Comparison of ENCODE assay signal across 20 cellular contexts in the genomic region with DNA sequence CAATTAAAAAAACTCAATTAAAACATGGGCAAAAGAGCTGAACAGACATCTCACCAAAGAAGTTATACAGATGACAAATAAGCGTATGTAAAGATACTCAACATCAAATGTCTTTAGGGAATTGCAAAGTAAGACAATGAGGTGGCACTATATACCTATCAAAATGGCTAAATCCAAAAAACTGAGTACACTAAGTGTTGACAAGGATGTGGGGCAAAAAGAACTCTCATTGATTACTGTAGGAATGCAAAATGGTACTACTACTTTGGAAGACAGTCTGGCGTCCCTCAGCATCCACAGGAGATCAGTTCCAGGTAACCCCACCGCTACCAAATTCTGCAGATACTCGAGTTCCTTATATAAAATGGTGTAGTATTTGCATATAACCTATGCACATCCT.
DNase-seq lines count a peak whose midpoint lies in the region; ATAC-seq, FAIRE-seq and TF ChIP-seq lines count a peak whose summit lies in the region.
"Had no signal": no experiment of that assay in that cellular context is flagged by ENCODE, and none has a peak within 500 bp of the region (broad histone marks: within the 10 kb centered on the region; RNA-seq: fewer than 3 reads in every experiment).

No MANE protein-coding gene starts in this region.

- 27% methylated on average over 4 of the region's 4 CpGs for WGBS in A549 (ENCODE audit: missing lambda C conversion rate)
- 16% methylated on average over 4 of the region's 4 CpGs for WGBS in HepG2 (ENCODE audit: low lambda C conversion rate)

- no peak for TF ChIP-seq RAD21 in A549 (conservative IDR thresholded peaks at IDR 0.05 in 1 of 2, IDR thresholded peaks at IDR 0.05 in 1 of 2)
- no peak for TF ChIP-seq RAD21 in HepG2 (CRISPR knock-in tag; IDR thresholded peaks at IDR 0.05)

- peaks cover 9% of the 10 kb centered on the region; the same call in 1 of the 3 replicates for H3K9me3 ChIP-seq in A549
- H3K9me3 ChIP-seq in HepG2 (ENCODE audit: low read length): 0 out of 2 replicates have a peak, but pooled peaks cover 6% of the 10 kb centered on the region

- no TSS peak for BruUV-seq in HepG2 (replicated peaks; lab: Mats Ljungman, UMichigan)

- POLR2A ChIA-PET in A549 (lab: Yijun Ruan, JAX): no interaction called here
- POLR2A ChIA-PET in HepG2 (lab: Yijun Ruan, JAX): no interaction called here

- TF ChIP-seq EP300 in A549 (IDR thresholded peaks at IDR 0.05) (no peak), HepG2 (IDR thresholded peaks at IDR 0.05; ENCODE audit: low read depth in 2 of 2, low read length in 2 of 2) (no peak), HepG2 (CRISPR knock-in tag; IDR thresholded peaks at IDR 0.05; ENCODE audit: borderline replicate concordance) (no peak)

- no peak overlapping the region for H3K27ac ChIP-seq in A549
- no peak overlapping the region for H3K27ac ChIP-seq in HepG2 (ENCODE audit: extremely low read length, insufficient read depth, low read length)
- H3K27ac ChIP-seq: BLaER1 treated with 17β-estradiol and CSF1 and Interleukin-3, amounts not matched to agents 10 nM and 100 nM; C4-2B had no signal

- TF ChIP-seq CTCF in A549 (IDR thresholded peaks at IDR 0.05): no peak
- TF ChIP-seq CTCF in HepG2 (CRISPR knock-in tag; IDR thresholded peaks at IDR 0.05): no peak

- no peak for ATAC-seq in A549
- ATAC-seq in HepG2: no peak
- no peak for ATAC-seq in GM19463 (IDR thresholded peaks at IDR 0.05; ENCODE audit: unreplicated experiment)
- ATAC-seq: CD8-positive, alpha-beta T cell had no signal

- TF ChIP-seq POLR2A in A549 (IDR thresholded peaks at IDR 0.05; ENCODE audit: low read length) (no peak), H54 (IDR thresholded peaks at IDR 0.05; ENCODE audit: low read depth, low read length) (no peak), HepG2 (IDR thresholded peaks at IDR 0.05; ENCODE audit: insufficient read depth in 1 of 2, low read depth in 2 of 2, low read length in 2 of 2) (no peak)

- H3K9ac ChIP-seq in HepG2 (ENCODE audit: insufficient read depth, low read depth, low read length): no peak overlapping the region
- H3K9ac ChIP-seq: BLaER1 treated with 17β-estradiol and CSF1 and Interleukin-3, amounts not matched to agents 10 nM and 100 nM had no signal

- H3K4me1 ChIP-seq in A549: no peaks in the 10 kb centered on the region
- no peaks in the 10 kb centered on the region for H3K4me1 ChIP-seq in HepG2 (ENCODE audit: insufficient read depth, low read length)
- H3K4me1 ChIP-seq: Caco-2 had no signal

- H3K4me3 ChIP-seq in A549 (no peak overlapping the region), HepG2 (replicated peaks in 1 of 3; ENCODE audit: insufficient read depth in 1 of 3, low read depth in 2 of 3, low read length in 3 of 3) (no peak overlapping the region)
- H3K4me3 ChIP-seq: BLaER1 treated with 17β-estradiol and CSF1 and Interleukin-3, amounts not matched to agents 10 nM and 100 nM had no signal

- CTCF ChIA-PET in A549 (lab: Yijun Ruan, JAX): interaction anchor here (1.2 to 1.6 kb wide), 2 partner anchors 61 to 157 kb away, joined by 3 read pairs; no protein-coding TSS in a partner anchor
- CTCF ChIA-PET in HepG2 (lab: Yijun Ruan, JAX; ENCODE audit: low intra/inter-chr PET ratio, low total read pairs): no interaction called here

- no peaks in the 10 kb centered on the region for H3K36me3 ChIP-seq in HepG2 (replicated peaks in 1 of 2; ENCODE audit: control insufficient read depth in 1 of 2, insufficient read depth in 2 of 2, low read length in 2 of 2)
- H3K36me3 ChIP-seq: BLaER1 treated with 17β-estradiol and CSF1 and Interleukin-3, amounts not matched to agents 10 nM and 100 nM had no signal

- H2AFZ ChIP-seq in HepG2 (ENCODE audit: low read length): no peak overlapping the region

- peaks cover 5 to 22% of the 10 kb centered on the region in 2 experiments; a peak in 4 of 5 replicates for H3K27me3 ChIP-seq in HepG2 (ENCODE audit: control insufficient read depth in 1 of 2, insufficient read depth in 2 of 2, low read length in 2 of 2)
- H3K27me3 ChIP-seq: BLaER1 treated with 17β-estradiol and CSF1 and Interleukin-3, amounts not matched to agents 10 nM and 100 nM had no signal

- H4K20me1 ChIP-seq in HepG2 (ENCODE audit: insufficient read depth, low read length): no peaks in the 10 kb centered on the region
- H4K20me1 ChIP-seq: BLaER1 treated with 17β-estradiol and CSF1 and Interleukin-3, amounts not matched to agents 10 nM and 100 nM had no signal

- H3K4me2 ChIP-seq in A549 (no peak overlapping the region), HepG2 (ENCODE audit: low read depth, low read length) (no peak overlapping the region)
- H3K4me2 ChIP-seq: BLaER1 treated with 17β-estradiol and CSF1 and Interleukin-3, amounts not matched to agents 10 nM and 100 nM had no signal

- no peaks in the 10 kb centered on the region for H3K79me2 ChIP-seq in HepG2 (ENCODE audit: insufficient read depth, low read length)

- in situ Hi-C loops in HepG2 (cut with HindIII; ENCODE audit: extremely low pct_ligation_motif_present, low pct_unique_long_range_greater_than_20kb): no loop called here

- DNase-seq in A549 (ENCODE audit: low read depth in 1 of 2, low spot score in 1 of 2) (no peak), H54 (ENCODE audit: insufficient read length, low spot score) (no peak), HepG2 (ENCODE audit: low spot score) (no peak), ecto neural progenitor cell (ENCODE audit: low spot score) (no peak)
- DNase-seq: 8988T; AML-193; Caco-2; Calu3; CD4-positive, alpha-beta T cell; CD8-positive, alpha-beta T cell; DMS79 treated with DMSO at 0.1 percent for 48 hours; GF-D8 had no signal

- FAIRE-seq in A549 (lab: Jason Lieb, UNC) (no peak), H54 (lab: Jason Lieb, UNC) (peak; percentile 90), HepG2 (lab: Jason Lieb, UNC) (no peak)
- FAIRE-seq: A204.1, D721Med, G401.6, GM12891, GM19239 had no signal

- intact Hi-C loops in HepG2 (cut with micrococcal nuclease; ENCODE audit: unreplicated experiment): no loop called here

TF ChIP-seq in A549, 52 proteins besides CTCF, POLR2A, EP300 and RAD21:
- TF ChIP-seq BHLHE40 (IDR thresholded peaks at IDR 0.05; ENCODE audit: low read depth, low read length) (no peak), ZFP36 (IDR thresholded peaks at IDR 0.05; ENCODE audit: borderline replicate concordance, partially characterized antibody) (peak; percentile 71)

TF ChIP-seq in HepG2, 621 proteins besides CTCF, POLR2A, EP300 and RAD21:
- no peak for TF ChIP-seq IKZF1 (IDR thresholded peaks at IDR 0.05)
- TF ChIP-seq ZNF569 (CRISPR knock-in tag; IDR thresholded peaks at IDR 0.05; ENCODE audit: borderline replicate concordance): no peak
- TF ChIP-seq ZNF333 (CRISPR knock-in tag; IDR thresholded peaks at IDR 0.05; ENCODE audit: borderline replicate concordance): no peak
- TF ChIP-seq ZNF350 (CRISPR knock-in tag; IDR thresholded peaks at IDR 0.05; ENCODE audit: borderline replicate concordance, low read depth): no peak
- no peak for TF ChIP-seq ZMYM2 (CRISPR knock-in tag; IDR thresholded peaks at IDR 0.05)
- no peak for TF ChIP-seq CHD2 (IDR thresholded peaks at IDR 0.05; ENCODE audit: low read depth, low read length)
- peak; percentile 93 for TF ChIP-seq ZNF7 (CRISPR knock-in tag; IDR thresholded peaks at IDR 0.05)
TF ChIP-seq in HepG2: peak in this region for 1.

Comparison
In these comparisons a context has a peak if more than half of its experiments do, and no peak if none do; other contexts are left out.
1. Of the 38 proteins assayed by ChIP-seq in both HepG2 and A549: peak only in HepG2: none; only in A549: ZFP36; in both: none; in neither: 37.